Comparison of ENCODE assay signal across 1 cellular context in the genomic region with DNA sequence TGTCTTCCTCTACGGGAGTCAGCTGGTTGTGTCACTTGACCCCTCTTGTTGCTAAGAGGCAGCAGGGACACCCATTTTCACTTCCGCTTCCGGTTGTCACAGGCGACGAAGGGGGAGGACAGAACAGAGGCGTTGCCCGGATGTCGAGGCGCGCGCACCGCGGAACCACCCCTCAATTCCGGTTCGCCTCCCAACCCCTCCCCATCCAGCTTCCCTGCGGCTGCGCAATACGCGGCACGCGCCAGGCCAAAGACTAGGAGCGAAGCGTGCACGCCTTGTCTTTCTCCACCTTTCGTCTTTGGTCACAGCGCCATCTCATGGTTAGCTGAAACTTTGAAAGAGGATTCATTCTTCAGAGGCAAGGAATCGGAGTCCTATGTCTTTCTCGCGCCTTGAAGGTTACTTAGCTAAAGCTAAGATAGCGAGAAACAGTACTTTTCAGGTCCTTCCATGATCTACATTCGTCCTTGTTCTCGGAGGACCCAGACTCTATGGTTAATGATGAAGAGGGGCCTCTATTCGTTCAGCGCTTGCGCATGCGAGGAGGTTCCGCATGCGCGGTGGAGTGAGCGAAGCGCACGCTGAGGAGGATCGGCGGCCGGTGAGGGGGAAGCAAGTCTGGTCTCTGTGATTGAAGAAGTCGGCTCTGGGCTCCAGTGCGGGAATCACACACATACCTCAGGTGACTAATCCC.
TF ChIP-seq lines count a peak whose summit lies in the region.

Gene ATP6V1D (minus strand): TSS at position 30 of the 694 bp plus-strand sequence. CDS start 106 bp downstream, outside the sequence.
Gene EIF2S1 (plus strand): TSS at position 554 of the 694 bp plus-strand sequence. CDS start 4,440 bp downstream, outside the sequence.

TF ChIP-seq in K562, 482 proteins besides CTCF, POLR2A, EP300 and RAD21 (continued from another document and continues in another):
- TF ChIP-seq, protein P1, sequence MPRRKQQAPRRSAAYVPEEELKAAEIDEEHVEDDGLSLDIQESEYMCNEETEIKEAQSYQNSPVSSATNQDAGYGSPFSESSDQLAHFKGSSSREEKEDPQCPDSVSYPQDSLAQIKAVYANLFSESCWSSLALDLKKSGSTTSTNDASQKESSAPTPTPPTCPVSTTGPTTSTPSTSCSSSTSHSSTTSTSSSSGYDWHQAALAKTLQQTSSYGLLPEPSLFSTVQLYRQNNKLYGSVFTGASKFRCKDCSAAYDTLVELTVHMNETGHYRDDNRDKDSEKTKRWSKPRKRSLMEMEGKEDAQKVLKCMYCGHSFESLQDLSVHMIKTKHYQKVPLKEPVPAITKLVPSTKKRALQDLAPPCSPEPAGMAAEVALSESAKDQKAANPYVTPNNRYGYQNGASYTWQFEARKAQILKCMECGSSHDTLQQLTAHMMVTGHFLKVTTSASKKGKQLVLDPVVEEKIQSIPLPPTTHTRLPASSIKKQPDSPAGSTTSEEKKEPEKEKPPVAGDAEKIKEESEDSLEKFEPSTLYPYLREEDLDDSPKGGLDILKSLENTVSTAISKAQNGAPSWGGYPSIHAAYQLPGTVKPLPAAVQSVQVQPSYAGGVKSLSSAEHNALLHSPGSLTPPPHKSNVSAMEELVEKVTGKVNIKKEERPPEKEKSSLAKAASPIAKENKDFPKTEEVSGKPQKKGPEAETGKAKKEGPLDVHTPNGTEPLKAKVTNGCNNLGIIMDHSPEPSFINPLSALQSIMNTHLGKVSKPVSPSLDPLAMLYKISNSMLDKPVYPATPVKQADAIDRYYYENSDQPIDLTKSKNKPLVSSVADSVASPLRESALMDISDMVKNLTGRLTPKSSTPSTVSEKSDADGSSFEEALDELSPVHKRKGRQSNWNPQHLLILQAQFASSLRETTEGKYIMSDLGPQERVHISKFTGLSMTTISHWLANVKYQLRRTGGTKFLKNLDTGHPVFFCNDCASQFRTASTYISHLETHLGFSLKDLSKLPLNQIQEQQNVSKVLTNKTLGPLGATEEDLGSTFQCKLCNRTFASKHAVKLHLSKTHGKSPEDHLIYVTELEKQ (CRISPR knock-in tag; IDR thresholded peaks at IDR 0.05) = no peak
- TF ChIP-seq PTRF (tag; IDR thresholded peaks at IDR 0.05) = no peak
- no peak for TF ChIP-seq BACH1 (tag; IDR thresholded peaks at IDR 0.05)
- TF ChIP-seq, protein P2, sequence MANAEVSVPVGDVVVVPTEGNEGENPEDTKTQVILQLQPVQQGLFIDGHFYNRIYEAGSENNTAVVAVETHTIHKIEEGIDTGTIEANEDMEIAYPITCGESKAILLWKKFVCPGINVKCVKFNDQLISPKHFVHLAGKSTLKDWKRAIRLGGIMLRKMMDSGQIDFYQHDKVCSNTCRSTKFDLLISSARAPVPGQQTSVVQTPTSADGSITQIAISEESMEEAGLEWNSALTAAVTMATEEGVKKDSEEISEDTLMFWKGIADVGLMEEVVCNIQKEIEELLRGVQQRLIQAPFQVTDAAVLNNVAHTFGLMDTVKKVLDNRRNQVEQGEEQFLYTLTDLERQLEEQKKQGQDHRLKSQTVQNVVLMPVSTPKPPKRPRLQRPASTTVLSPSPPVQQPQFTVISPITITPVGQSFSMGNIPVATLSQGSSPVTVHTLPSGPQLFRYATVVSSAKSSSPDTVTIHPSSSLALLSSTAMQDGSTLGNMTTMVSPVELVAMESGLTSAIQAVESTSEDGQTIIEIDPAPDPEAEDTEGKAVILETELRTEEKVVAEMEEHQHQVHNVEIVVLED (CRISPR knock-in tag; IDR thresholded peaks at IDR 0.05) = no peak; the same call in 1 of the 2 replicates
- peak; percentile 38; the same call in 1 of the 2 replicates for TF ChIP-seq NFRKB (IDR thresholded peaks at IDR 0.05; ENCODE audit: low read depth)
- TF ChIP-seq ZEB2 (IDR thresholded peaks at IDR 0.05) = no peak
- TF ChIP-seq ZNF316 (IDR thresholded peaks at IDR 0.05) = no peak
- TF ChIP-seq MED1 (CRISPR knock-in tag; IDR thresholded peaks at IDR 0.05; ENCODE audit: borderline replicate concordance) = no peak
- peak; percentile 97 for TF ChIP-seq BHLHE40 (IDR thresholded peaks at IDR 0.05; ENCODE audit: low read length)
- peak; percentile 64 for TF ChIP-seq TAF9B (IDR thresholded peaks at IDR 0.05; ENCODE audit: partially characterized antibody)
- TF ChIP-seq PBX2 (CRISPR knock-in tag; IDR thresholded peaks at IDR 0.05; ENCODE audit: low read depth) = no peak
- TF ChIP-seq PBX2 (tag; conservative IDR thresholded peaks at IDR 0.05; ENCODE audit: low read depth) = 0 out of 2 replicates have a peak, but pooled peaks have one; percentile 25
- TF ChIP-seq, protein P3, sequence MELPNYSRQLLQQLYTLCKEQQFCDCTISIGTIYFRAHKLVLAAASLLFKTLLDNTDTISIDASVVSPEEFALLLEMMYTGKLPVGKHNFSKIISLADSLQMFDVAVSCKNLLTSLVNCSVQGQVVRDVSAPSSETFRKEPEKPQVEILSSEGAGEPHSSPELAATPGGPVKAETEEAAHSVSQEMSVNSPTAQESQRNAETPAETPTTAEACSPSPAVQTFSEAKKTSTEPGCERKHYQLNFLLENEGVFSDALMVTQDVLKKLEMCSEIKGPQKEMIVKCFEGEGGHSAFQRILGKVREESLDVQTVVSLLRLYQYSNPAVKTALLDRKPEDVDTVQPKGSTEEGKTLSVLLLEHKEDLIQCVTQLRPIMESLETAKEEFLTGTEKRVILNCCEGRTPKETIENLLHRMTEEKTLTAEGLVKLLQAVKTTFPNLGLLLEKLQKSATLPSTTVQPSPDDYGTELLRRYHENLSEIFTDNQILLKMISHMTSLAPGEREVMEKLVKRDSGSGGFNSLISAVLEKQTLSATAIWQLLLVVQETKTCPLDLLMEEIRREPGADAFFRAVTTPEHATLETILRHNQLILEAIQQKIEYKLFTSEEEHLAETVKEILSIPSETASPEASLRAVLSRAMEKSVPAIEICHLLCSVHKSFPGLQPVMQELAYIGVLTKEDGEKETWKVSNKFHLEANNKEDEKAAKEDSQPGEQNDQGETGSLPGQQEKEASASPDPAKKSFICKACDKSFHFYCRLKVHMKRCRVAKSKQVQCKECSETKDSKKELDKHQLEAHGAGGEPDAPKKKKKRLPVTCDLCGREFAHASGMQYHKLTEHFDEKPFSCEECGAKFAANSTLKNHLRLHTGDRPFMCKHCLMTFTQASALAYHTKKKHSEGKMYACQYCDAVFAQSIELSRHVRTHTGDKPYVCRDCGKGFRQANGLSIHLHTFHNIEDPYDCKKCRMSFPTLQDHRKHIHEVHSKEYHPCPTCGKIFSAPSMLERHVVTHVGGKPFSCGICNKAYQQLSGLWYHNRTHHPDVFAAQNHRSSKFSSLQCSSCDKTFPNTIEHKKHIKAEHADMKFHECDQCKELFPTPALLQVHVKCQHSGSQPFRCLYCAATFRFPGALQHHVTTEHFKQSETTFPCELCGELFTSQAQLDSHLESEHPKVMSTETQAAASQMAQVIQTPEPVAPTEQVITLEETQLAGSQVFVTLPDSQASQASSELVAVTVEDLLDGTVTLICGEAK (IDR thresholded peaks at IDR 0.05) = peak; percentile 96
- TF ChIP-seq, protein P3 (CRISPR knock-in tag; IDR thresholded peaks at IDR 0.05) = no peak
- no peak for TF ChIP-seq TBL1XR1 (IDR thresholded peaks at IDR 0.05; ENCODE audit: low read length in 2 of 2)
- no peak for TF ChIP-seq ESRRB (CRISPR knock-in tag; IDR thresholded peaks at IDR 0.05; ENCODE audit: borderline replicate concordance)
- no peak; the same call in 1 of the 2 replicates for TF ChIP-seq GATAD2B (IDR thresholded peaks at IDR 0.05; ENCODE audit: borderline replicate concordance)
- TF ChIP-seq, protein P4, sequence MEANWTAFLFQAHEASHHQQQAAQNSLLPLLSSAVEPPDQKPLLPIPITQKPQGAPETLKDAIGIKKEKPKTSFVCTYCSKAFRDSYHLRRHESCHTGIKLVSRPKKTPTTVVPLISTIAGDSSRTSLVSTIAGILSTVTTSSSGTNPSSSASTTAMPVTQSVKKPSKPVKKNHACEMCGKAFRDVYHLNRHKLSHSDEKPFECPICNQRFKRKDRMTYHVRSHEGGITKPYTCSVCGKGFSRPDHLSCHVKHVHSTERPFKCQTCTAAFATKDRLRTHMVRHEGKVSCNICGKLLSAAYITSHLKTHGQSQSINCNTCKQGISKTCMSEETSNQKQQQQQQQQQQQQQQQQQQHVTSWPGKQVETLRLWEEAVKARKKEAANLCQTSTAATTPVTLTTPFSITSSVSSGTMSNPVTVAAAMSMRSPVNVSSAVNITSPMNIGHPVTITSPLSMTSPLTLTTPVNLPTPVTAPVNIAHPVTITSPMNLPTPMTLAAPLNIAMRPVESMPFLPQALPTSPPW (CRISPR knock-in tag; IDR thresholded peaks at IDR 0.05) = peak; percentile 96
- TF ChIP-seq ZNF134 (CRISPR knock-in tag; conservative IDR thresholded peaks at IDR 0.05) = no peak
- 0 out of 2 replicates have a peak, but pooled peaks have one; percentile 62 for TF ChIP-seq ERF (CRISPR knock-in tag; IDR thresholded peaks at IDR 0.05)
- TF ChIP-seq ZBTB26 (CRISPR knock-in tag; IDR thresholded peaks at IDR 0.05) = no peak
- TF ChIP-seq, protein P5, sequence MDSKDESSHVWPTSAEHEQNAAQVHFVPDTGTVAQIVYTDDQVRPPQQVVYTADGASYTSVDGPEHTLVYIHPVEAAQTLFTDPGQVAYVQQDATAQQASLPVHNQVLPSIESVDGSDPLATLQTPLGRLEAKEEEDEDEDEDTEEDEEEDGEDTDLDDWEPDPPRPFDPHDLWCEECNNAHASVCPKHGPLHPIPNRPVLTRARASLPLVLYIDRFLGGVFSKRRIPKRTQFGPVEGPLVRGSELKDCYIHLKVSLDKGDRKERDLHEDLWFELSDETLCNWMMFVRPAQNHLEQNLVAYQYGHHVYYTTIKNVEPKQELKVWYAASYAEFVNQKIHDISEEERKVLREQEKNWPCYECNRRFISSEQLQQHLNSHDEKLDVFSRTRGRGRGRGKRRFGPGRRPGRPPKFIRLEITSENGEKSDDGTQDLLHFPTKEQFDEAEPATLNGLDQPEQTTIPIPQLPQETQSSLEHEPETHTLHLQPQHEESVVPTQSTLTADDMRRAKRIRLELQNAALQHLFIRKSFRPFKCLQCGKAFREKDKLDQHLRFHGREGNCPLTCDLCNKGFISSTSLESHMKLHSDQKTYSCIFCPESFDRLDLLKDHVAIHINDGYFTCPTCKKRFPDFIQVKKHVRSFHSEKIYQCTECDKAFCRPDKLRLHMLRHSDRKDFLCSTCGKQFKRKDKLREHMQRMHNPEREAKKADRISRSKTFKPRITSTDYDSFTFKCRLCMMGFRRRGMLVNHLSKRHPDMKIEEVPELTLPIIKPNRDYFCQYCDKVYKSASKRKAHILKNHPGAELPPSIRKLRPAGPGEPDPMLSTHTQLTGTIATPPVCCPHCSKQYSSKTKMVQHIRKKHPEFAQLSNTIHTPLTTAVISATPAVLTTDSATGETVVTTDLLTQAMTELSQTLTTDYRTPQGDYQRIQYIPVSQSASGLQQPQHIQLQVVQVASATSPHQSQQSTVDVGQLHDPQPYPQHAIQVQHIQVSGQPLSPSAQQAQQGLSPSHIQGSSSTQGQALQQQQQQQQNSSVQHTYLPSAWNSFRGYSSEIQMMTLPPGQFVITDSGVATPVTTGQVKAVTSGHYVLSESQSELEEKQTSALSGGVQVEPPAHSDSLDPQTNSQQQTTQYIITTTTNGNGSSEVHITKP (IDR thresholded peaks at IDR 0.05; ENCODE audit: partially characterized antibody) = no peak
- no peak for TF ChIP-seq NFATC3 (IDR thresholded peaks at IDR 0.05)
- 0 out of 2 replicates have a peak, but pooled peaks have one; percentile 20 for TF ChIP-seq KLF16 (IDR thresholded peaks at IDR 0.05)
- TF ChIP-seq STAT5A (IDR thresholded peaks at IDR 0.05; ENCODE audit: borderline replicate concordance, low read length) = no peak
- no peak for TF ChIP-seq BRF1 (IDR thresholded peaks at IDR 0.05; ENCODE audit: borderline replicate concordance, extremely low read depth, insufficient read length)
- peak; percentile 73 for TF ChIP-seq PML (IDR thresholded peaks at IDR 0.05; ENCODE audit: low read length)
- TF ChIP-seq EP400 (IDR thresholded peaks at IDR 0.05) = peak; percentile 97
